Comparison of ENCODE assay signal across 22 cellular contexts in genomic region chr4:181692965-181693364, GRCh38.
DNase-seq lines count a peak whose midpoint lies in the region; ATAC-seq, FAIRE-seq and TF ChIP-seq lines count a peak whose summit lies in the region.
"Had no signal": no experiment of that assay in that cellular context is flagged by ENCODE, and none has a peak within 500 bp of the region (broad histone marks: within the 10 kb centered on the region; RNA-seq: fewer than 3 reads in every experiment).

No MANE protein-coding gene starts in this region.

- H3K9me1 ChIP-seq in K562 (ENCODE audit: control insufficient read depth, insufficient read depth, low read length): no peaks in the 10 kb centered on the region

- no peak for ATAC-seq in GM12878
- no peak for ATAC-seq in K562

- no peak overlapping the region for H3K4me3 Mint-ChIP-seq in progenitor cell of endocrine pancreas (ENCODE audit: low read depth)
- H3K4me3 Mint-ChIP-seq: CD14-positive monocyte; CD4-positive, CD25-positive, alpha-beta regulatory T cell; CD8-positive, alpha-beta memory T cell had no signal

- H3K27ac ChIP-seq in GM12878 (ENCODE audit: control insufficient read depth, insufficient read depth) (no peak overlapping the region), K562 (ENCODE audit: extremely low read depth, low read depth, low read length) (no peak overlapping the region)
- H3K27ac ChIP-seq: BLaER1 had no signal

- CTCF ChIA-PET in GM12878 (lab: Yijun Ruan, JAX): no interaction called here
- CTCF ChIA-PET in K562 (lab: Yijun Ruan, JAX; ENCODE audit: low intra/inter-chr PET ratio): no interaction called here

- TF ChIP-seq EP300 in GM12878 (IDR thresholded peaks at IDR 0.05; ENCODE audit: borderline replicate concordance in 1 of 2, control insufficient read depth in 1 of 2, low read depth in 2 of 2, low read length in 2 of 2): no peak
- no peak for TF ChIP-seq EP300 in K562 (IDR thresholded peaks at IDR 0.05; ENCODE audit: low read length)

- H3K4me3 ChIP-seq in GM12878 (no peak overlapping the region), K562 (no peak overlapping the region)
- H3K4me3 ChIP-seq: BLaER1 had no signal

- intact Hi-C loops in GM12878 (cut with micrococcal nuclease; ENCODE audit: unreplicated experiment) (no loop called here), K562 (cut with micrococcal nuclease) (no loop called here)

- FAIRE-seq in GM12878 (lab: Jason Lieb, UNC): no peak
- no peak for FAIRE-seq in K562 (lab: Jason Lieb, UNC)
- FAIRE-seq: A204.1, D721Med, G401.6, GM12892, GM18507 had no signal

- H3K9me3 Mint-ChIP-seq in progenitor cell of endocrine pancreas (ENCODE audit: low read depth): no peaks in the 10 kb centered on the region

- H3K27ac Mint-ChIP-seq in progenitor cell of endocrine pancreas: peak overlapping the region; percentile 83
- H3K27ac Mint-ChIP-seq: CD14-positive monocyte; CD4-positive, alpha-beta memory T cell; CD4-positive, CD25-positive, alpha-beta regulatory T cell; CD8-positive, alpha-beta memory T cell had no signal

- no peaks in the 10 kb centered on the region for H3K36me3 Mint-ChIP-seq in progenitor cell of endocrine pancreas (ENCODE audit: insufficient read depth)
- H3K36me3 Mint-ChIP-seq: CD14-positive monocyte; CD4-positive, alpha-beta memory T cell; CD4-positive, CD25-positive, alpha-beta regulatory T cell; CD8-positive, alpha-beta memory T cell had no signal

- TF ChIP-seq CTCF in GM12878 (IDR thresholded peaks at IDR 0.05 in 2 of 3, conservative IDR thresholded peaks at IDR 0.05 in 1 of 3; ENCODE audit: control insufficient read depth in 2 of 3, extremely low read depth in 1 of 3, insufficient read depth in 1 of 3, low read depth in 3 of 3, low read length in 3 of 3): no peak
- no peak for TF ChIP-seq CTCF in K562 (IDR thresholded peaks at IDR 0.05 in 2 of 3, conservative IDR thresholded peaks at IDR 0.05 in 1 of 3; ENCODE audit: insufficient read depth in 2 of 3, low read depth in 1 of 3, low read length in 3 of 3)
- no peak for TF ChIP-seq CTCF in progenitor cell of endocrine pancreas (IDR thresholded peaks at IDR 0.05; ENCODE audit: unreplicated experiment)

- POLR2A ChIA-PET in GM12878 (lab: Charles Lee): no interaction called here
- POLR2A ChIA-PET in K562 (lab: Yijun Ruan, JAX): interaction anchor here (0.6 kb wide), 1 partner anchor 344 kb away, joined by 3 read pairs; no protein-coding TSS in a partner anchor

- BruUV-seq in GM12878 (replicated peaks; lab: Mats Ljungman, UMichigan): no TSS peak
- no TSS peak for BruUV-seq in K562 (replicated peaks; lab: Mats Ljungman, UMichigan)

- H2AFZ ChIP-seq in GM12878 (ENCODE audit: control insufficient read depth, low read depth, low read length) (no peak overlapping the region), K562 (ENCODE audit: low read depth, low read length) (no peak overlapping the region)

- H3K4me1 ChIP-seq in GM12878 (ENCODE audit: control insufficient read depth, insufficient read depth, low read length) (no peaks in the 10 kb centered on the region), K562 (replicated peaks in 1 of 2; ENCODE audit: control insufficient read depth in 2 of 2, insufficient read depth in 2 of 2, low read length in 2 of 2) (no peaks in the 10 kb centered on the region)
- H3K4me1 ChIP-seq: BE2C had no signal

- H3K27me3 Mint-ChIP-seq in progenitor cell of endocrine pancreas: peaks cover 16% of the 10 kb centered on the region
- H3K27me3 Mint-ChIP-seq: CD4-positive, alpha-beta memory T cell; CD4-positive, CD25-positive, alpha-beta regulatory T cell; CD8-positive, alpha-beta memory T cell had no signal

- no peak for TF ChIP-seq RAD21 in GM12878 (IDR thresholded peaks at IDR 0.05; ENCODE audit: insufficient read depth, low read depth, low read length)
- TF ChIP-seq RAD21 in K562 (CRISPR knock-in tag; conservative IDR thresholded peaks at IDR 0.05 in 1 of 2, IDR thresholded peaks at IDR 0.05 in 1 of 2): no peak

- SMC1A ChIA-PET in GM12878 (lab: Charles Lee; ENCODE audit: uncharacterized antibody, unreplicated experiment): no interaction called here

- H3K4me1 Mint-ChIP-seq in progenitor cell of endocrine pancreas (ENCODE audit: low read depth): peaks cover under 1% of the 10 kb centered on the region
- H3K4me1 Mint-ChIP-seq: CD14-positive monocyte; CD4-positive, alpha-beta memory T cell; CD4-positive, CD25-positive, alpha-beta regulatory T cell; CD8-positive, alpha-beta memory T cell had no signal

- RAD21 ChIA-PET in GM12878 (lab: Charles Lee; ENCODE audit: unreplicated experiment): no interaction called here

- 8% methylated on average over 5 of the region's 5 CpGs for WGBS in GM12878 (ENCODE audit: insufficient coverage, insufficient replicate concordance, low lambda C conversion rate, missing lambda C conversion rate)
- WGBS in K562 (ENCODE audit: insufficient coverage, low coverage, missing lambda C conversion rate): 0% methylated on average over 5 of the region's 5 CpGs

- in situ Hi-C loops in GM12878 (cut with MboI) (no loop called here), K562 (cut with MboI) (no loop called here)

- TF ChIP-seq POLR2A in GM12878 (IDR thresholded peaks at IDR 0.05; ENCODE audit: low read depth, low read length) (no peak), K562 (conservative IDR thresholded peaks at IDR 0.05) (no peak)

- H3K79me2 ChIP-seq in GM12878 (ENCODE audit: control insufficient read depth, insufficient read depth, low read length) (no peaks in the 10 kb centered on the region), K562 (ENCODE audit: control insufficient read depth, insufficient read depth, low read length) (no peaks in the 10 kb centered on the region)

- H3K27me3 ChIP-seq in GM12878 (replicated peaks in 1 of 2; ENCODE audit: control insufficient read depth in 2 of 2, insufficient read depth in 2 of 2, low read length in 1 of 2) (no peaks in the 10 kb centered on the region), K562 (ENCODE audit: control insufficient read depth in 2 of 2, insufficient read depth in 2 of 2, low read length in 2 of 2) (no peaks in the 10 kb centered on the region)
- H3K27me3 ChIP-seq: BE2C, BLaER1 had no signal

- H3K36me3 ChIP-seq in GM12878 (ENCODE audit: control insufficient read depth in 2 of 2, insufficient read depth in 2 of 2, low read length in 1 of 2) (no peaks in the 10 kb centered on the region), K562 (ENCODE audit: control insufficient read depth, insufficient read depth, low read length) (no peaks in the 10 kb centered on the region)
- H3K36me3 ChIP-seq: BE2C, BLaER1 had no signal

- H4K20me1 ChIP-seq in GM12878 (ENCODE audit: control insufficient read depth, insufficient read depth): no peaks in the 10 kb centered on the region
- H4K20me1 ChIP-seq in K562 (replicated peaks; ENCODE audit: control insufficient read depth, insufficient read depth, low read length): no peaks in the 10 kb centered on the region
- H4K20me1 ChIP-seq: BLaER1 had no signal

- H3K9ac ChIP-seq in GM12878 (ENCODE audit: control insufficient read depth, insufficient read depth, low read length): no peak overlapping the region
- H3K9ac ChIP-seq in K562 (ENCODE audit: insufficient read depth in 1 of 2, low read depth in 2 of 2, low read length in 2 of 2): no peak overlapping the region
- H3K9ac ChIP-seq: BLaER1 had no signal

- no peak for DNase-seq in GM12878 (ENCODE audit: low read depth, low spot score)
- no peak for DNase-seq in K562 (ENCODE audit: extremely low read depth in 1 of 4, low spot score in 3 of 4)
- no peak for DNase-seq in progenitor cell of endocrine pancreas (ENCODE audit: low spot score, unreplicated experiment)
- DNase-seq in SKM-1 (lab: John Stamatoyannopoulos, UW; ENCODE audit: unreplicated experiment): no peak
- no peak for DNase-seq in amygdala (lab: John Stamatoyannopoulos, UW)
- DNase-seq: 8988T; ACHN; BE2C; C1 segment of cervical spinal cord; CD4-positive, alpha-beta memory T cell; CD4-positive, CD25-positive, alpha-beta regulatory T cell; CD8-positive, alpha-beta memory T cell; COR-L47; DMS79 treated with DMSO at 0.1 percent for 48 hours; GF-D8 had no signal

- H3K4me2 ChIP-seq in GM12878 (ENCODE audit: control insufficient read depth, insufficient read depth) (no peak overlapping the region), K562 (ENCODE audit: insufficient read depth, low read length) (no peak overlapping the region)
- H3K4me2 ChIP-seq: BLaER1 had no signal

- H3K9me3 ChIP-seq in GM12878 (replicated peaks; ENCODE audit: control insufficient read depth, insufficient read depth, low read length): no peaks in the 10 kb centered on the region
- H3K9me3 ChIP-seq in K562 (replicated peaks; ENCODE audit: control insufficient read depth, insufficient read depth, low read depth, low read length): no peaks in the 10 kb centered on the region
- H3K9me3 ChIP-seq: BE2C, BLaER1 had no signal

TF ChIP-seq in GM12878, 131 proteins besides CTCF, POLR2A, EP300 and RAD21:
- peak; percentile 9; the same call in 1 of the 2 replicates for TF ChIP-seq RAD51 (IDR thresholded peaks at IDR 0.05)
- no peak for TF ChIP-seq NR2C2 (IDR thresholded peaks at IDR 0.05; ENCODE audit: borderline replicate concordance, control insufficient read depth, insufficient read length, low read depth)

TF ChIP-seq in K562, 482 proteins besides CTCF, POLR2A, EP300 and RAD21:
- TF ChIP-seq PHF21A (IDR thresholded peaks at IDR 0.05; ENCODE audit: borderline replicate concordance, low read depth): no peak
- peak; percentile 70 for TF ChIP-seq TFE3 (CRISPR knock-in tag; IDR thresholded peaks at IDR 0.05)
TF ChIP-seq in K562: peak in this region for 1.

Comparison
In these comparisons a context has a peak if more than half of its experiments do, and no peak if none do; other contexts are left out.
1. Of the 99 proteins assayed by ChIP-seq in both K562 and GM12878: peak only in K562: none; only in GM12878: RAD51; in both: none; in neither: 98.